Comparison of ENCODE assay signal across 26 cellular contexts in the genomic region with DNA sequence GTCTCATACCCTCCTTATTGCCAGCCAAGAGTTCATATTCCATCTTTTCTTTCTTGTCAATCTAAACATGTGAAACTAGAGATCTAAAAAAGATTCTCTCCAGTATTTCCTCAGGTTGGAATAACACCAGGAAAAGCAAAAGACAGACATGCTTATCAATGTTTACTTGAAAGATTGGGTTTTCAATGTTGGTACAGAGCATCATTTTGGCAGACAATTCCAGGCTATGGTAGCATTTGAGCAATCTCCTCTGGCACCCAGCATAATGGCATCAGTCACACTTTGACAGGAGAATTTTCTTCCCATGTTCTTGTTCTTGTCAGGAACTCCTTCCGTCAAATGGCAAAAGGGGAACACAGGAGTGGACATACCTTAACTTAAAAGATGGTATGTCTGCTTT.
A peak's percentile ranks its signal among the peaks of the same experiment; 100 is the strongest.
DNase-seq lines count a peak whose midpoint lies in the region; ATAC-seq, FAIRE-seq and TF ChIP-seq lines count a peak whose summit lies in the region.
"Had no signal": no experiment of that assay in that cellular context is flagged by ENCODE, and none has a peak within 500 bp of the region (broad histone marks: within the 10 kb centered on the region; RNA-seq: fewer than 3 reads in every experiment).

No MANE protein-coding gene starts in this region.

- no peak overlapping the region for H3K27ac ChIP-seq in trophoblast cell (ENCODE audit: low read depth, low read length)
- H3K27ac ChIP-seq: BLaER1 had no signal

- H3K4me3 Mint-ChIP-seq in activated CD4-positive, alpha-beta T cell treated with anti-CD3 and anti-CD28 coated beads, Interleukin-2, amount 10 ng/mL, durations not matched to agents 24 days and 14 days = no peak overlapping the region
- no peak overlapping the region for H3K4me3 Mint-ChIP-seq in activated T-helper 1 cell treated with anti-CD3 and anti-CD28 coated beads, Interleukin-12 subunit alpha, Interleukin-12 subunit beta, Interleukin-2, Interleukin-4 antibody, amounts not matched to agents 30 ng/mL and 10 ng/mL and 1 ng/mL, durations not matched to agents 14 hours and 24 hours and 36 hours
- H3K4me3 Mint-ChIP-seq: CD14-positive monocyte; CD4-positive, alpha-beta memory T cell; CD4-positive, CD25-positive, alpha-beta regulatory T cell; CD8-positive, alpha-beta memory T cell had no signal

- H3K79me2 ChIP-seq in trophoblast cell (ENCODE audit: control insufficient read depth, insufficient read depth, low read length, poor library complexity) = peaks cover 1% of the 10 kb centered on the region

- H3K14ac ChIP-seq in trophoblast cell (ENCODE audit: low read length) = no peak overlapping the region

- H3K27me3 ChIP-seq in bronchial epithelial cell (ENCODE audit: control insufficient read depth, insufficient read depth, low read length) = no peaks in the 10 kb centered on the region
- no peaks in the 10 kb centered on the region for H3K27me3 ChIP-seq in trophoblast cell (ENCODE audit: insufficient read depth, low read length)
- H3K27me3 ChIP-seq: BE2C, BLaER1 had no signal

- H3K18ac ChIP-seq in trophoblast cell (ENCODE audit: low read length) = no peak overlapping the region

- no peak overlapping the region for H3K4me2 ChIP-seq in trophoblast cell (ENCODE audit: low read length)
- H3K4me2 ChIP-seq: BLaER1 had no signal

- peaks cover 2% of the 10 kb centered on the region for H3K9me3 ChIP-seq in trophoblast cell (ENCODE audit: insufficient read depth, low read depth, low read length)
- H3K9me3 ChIP-seq: BE2C, BLaER1 had no signal

- H3K23ac ChIP-seq in trophoblast cell (ENCODE audit: low read length) = no peak overlapping the region

- no peak overlapping the region for H2AK5ac ChIP-seq in trophoblast cell (ENCODE audit: low read length)

- H2AFZ ChIP-seq in trophoblast cell (ENCODE audit: insufficient read depth, low read length, poor library complexity) = no peak overlapping the region

- DNase-seq in bronchial epithelial cell (ENCODE audit: low read depth) = no peak
- DNase-seq in left lobe of liver (ENCODE audit: low spot score) = no peak
- DNase-seq in trophoblast cell = no peak
- no peak for DNase-seq in activated CD4-positive, alpha-beta T cell treated with anti-CD3 and anti-CD28 coated beads, Interleukin-2, amount 10 ng/mL, durations not matched to agents 24 days and 14 days
- DNase-seq in activated T-helper 1 cell treated with anti-CD3 and anti-CD28 coated beads, Interleukin-12 subunit alpha, Interleukin-12 subunit beta, Interleukin-2, Interleukin-4 antibody, amounts not matched to agents 30 ng/mL and 10 ng/mL and 1 ng/mL, durations not matched to agents 14 hours and 24 hours and 36 hours (ENCODE audit: low spot score) = no peak
- DNase-seq: 8988T; ACHN; BE2C; C1 segment of cervical spinal cord; CD4-positive, alpha-beta memory T cell; CD4-positive, CD25-positive, alpha-beta regulatory T cell; CD8-positive, alpha-beta memory T cell; COR-L47; DMS 273 treated with DMSO at 0.1 percent for 48 hours; DMS153; DMS53; DMS79; DND-41; EL; GDM1 had no signal

- H4K91ac ChIP-seq in trophoblast cell (ENCODE audit: low read depth, low read length) = no peak overlapping the region

- peaks cover 4% of the 10 kb centered on the region for H3K9me3 Mint-ChIP-seq in activated CD4-positive, alpha-beta T cell treated with anti-CD3 and anti-CD28 coated beads, Interleukin-2, amount 10 ng/mL, durations not matched to agents 24 days and 14 days
- peaks cover 4% of the 10 kb centered on the region for H3K9me3 Mint-ChIP-seq in activated T-helper 1 cell treated with anti-CD3 and anti-CD28 coated beads, Interleukin-12 subunit alpha, Interleukin-12 subunit beta, Interleukin-2, Interleukin-4 antibody, amounts not matched to agents 30 ng/mL and 10 ng/mL and 1 ng/mL, durations not matched to agents 14 hours and 24 hours and 36 hours

- H3K36me3 Mint-ChIP-seq in activated CD4-positive, alpha-beta T cell treated with anti-CD3 and anti-CD28 coated beads, Interleukin-2, amount 10 ng/mL, durations not matched to agents 24 days and 14 days (ENCODE audit: low read depth) = no peaks in the 10 kb centered on the region
- no peaks in the 10 kb centered on the region for H3K36me3 Mint-ChIP-seq in activated T-helper 1 cell treated with anti-CD3 and anti-CD28 coated beads, Interleukin-12 subunit alpha, Interleukin-12 subunit beta, Interleukin-2, Interleukin-4 antibody, amounts not matched to agents 30 ng/mL and 10 ng/mL and 1 ng/mL, durations not matched to agents 14 hours and 24 hours and 36 hours (ENCODE audit: low read depth)
- H3K36me3 Mint-ChIP-seq: CD14-positive monocyte; CD4-positive, alpha-beta memory T cell; CD4-positive, CD25-positive, alpha-beta regulatory T cell; CD8-positive, alpha-beta memory T cell had no signal

- H2BK12ac ChIP-seq in trophoblast cell (ENCODE audit: low read length) = peak overlapping the region; percentile 87

- no CpG with 5 or more reads among the region's 1 CpG for WGBS in trophoblast cell (ENCODE audit: extremely low coverage, insufficient coverage, insufficient read length)

- H4K12ac ChIP-seq in trophoblast cell (ENCODE audit: low read depth, low read length) = no peak overlapping the region

- H4K8ac ChIP-seq in trophoblast cell (ENCODE audit: low read depth, low read length) = no peak overlapping the region

- no peak overlapping the region for H3K4ac ChIP-seq in trophoblast cell (ENCODE audit: low read depth, low read length)

- H2BK120ac ChIP-seq in trophoblast cell (ENCODE audit: insufficient read depth, low read length, poor library complexity) = no peak overlapping the region

- H3K4me1 ChIP-seq in trophoblast cell (ENCODE audit: control insufficient read depth in 1 of 2, insufficient read depth in 2 of 2, low read length in 2 of 2) = peaks cover 6 to 14% of the 10 kb centered on the region in 2 experiments
- H3K4me1 ChIP-seq: BE2C, BLaER1 had no signal

- no peaks in the 10 kb centered on the region for H3K36me3 ChIP-seq in bronchial epithelial cell (ENCODE audit: control insufficient read depth, insufficient read depth, low read length)
- no peaks in the 10 kb centered on the region for H3K36me3 ChIP-seq in trophoblast cell (ENCODE audit: control insufficient read depth in 1 of 2, insufficient read depth in 2 of 2, low read length in 2 of 2)
- H3K36me3 ChIP-seq: BE2C, BLaER1 had no signal

- no peak overlapping the region for H3K27ac Mint-ChIP-seq in activated CD4-positive, alpha-beta T cell treated with anti-CD3 and anti-CD28 coated beads, Interleukin-2, amount 10 ng/mL, durations not matched to agents 24 days and 14 days
- no peak overlapping the region for H3K27ac Mint-ChIP-seq in activated T-helper 1 cell treated with anti-CD3 and anti-CD28 coated beads, Interleukin-12 subunit alpha, Interleukin-12 subunit beta, Interleukin-2, Interleukin-4 antibody, amounts not matched to agents 30 ng/mL and 10 ng/mL and 1 ng/mL, durations not matched to agents 14 hours and 24 hours and 36 hours
- H3K27ac Mint-ChIP-seq: CD14-positive monocyte; CD4-positive, alpha-beta memory T cell; CD4-positive, CD25-positive, alpha-beta regulatory T cell; CD8-positive, alpha-beta memory T cell had no signal

- FAIRE-seq in bronchial epithelial cell (lab: Jason Lieb, UNC) = peak; percentile 75
- FAIRE-seq: A204.1, GM12878, GM12892, GM18507 had no signal

- intact Hi-C loops in activated CD4-positive, alpha-beta T cell treated with anti-CD3 and anti-CD28 coated beads, Interleukin-2, amount 10 ng/mL, durations not matched to agents 24 days and 14 days (cut with micrococcal nuclease) = no loop called here
- intact Hi-C loops in activated T-helper 1 cell treated with anti-CD3 and anti-CD28 coated beads, Interleukin-12 subunit alpha, Interleukin-12 subunit beta, Interleukin-2, Interleukin-4 antibody, amounts not matched to agents 30 ng/mL and 10 ng/mL and 1 ng/mL, durations not matched to agents 14 hours and 24 hours and 36 hours (cut with micrococcal nuclease) = no loop called here

- ATAC-seq in left lobe of liver = peak; percentile 70
- ATAC-seq: GM12878 had no signal

- H3K4me3 ChIP-seq in bronchial epithelial cell (ENCODE audit: low read depth, low read length) (no peak overlapping the region), trophoblast cell (ENCODE audit: low read depth, low read length) (no peak overlapping the region)
- H3K4me3 ChIP-seq: BLaER1, GM12878 had no signal

- H3K9ac ChIP-seq in trophoblast cell (ENCODE audit: low read length) = no peak overlapping the region
- H3K9ac ChIP-seq: BLaER1 had no signal

- no peaks in the 10 kb centered on the region for H3K27me3 Mint-ChIP-seq in activated CD4-positive, alpha-beta T cell treated with anti-CD3 and anti-CD28 coated beads, Interleukin-2, amount 10 ng/mL, durations not matched to agents 24 days and 14 days
- H3K27me3 Mint-ChIP-seq in activated T-helper 1 cell treated with anti-CD3 and anti-CD28 coated beads, Interleukin-12 subunit alpha, Interleukin-12 subunit beta, Interleukin-2, Interleukin-4 antibody, amounts not matched to agents 30 ng/mL and 10 ng/mL and 1 ng/mL, durations not matched to agents 14 hours and 24 hours and 36 hours (ENCODE audit: insufficient read depth) = no peaks in the 10 kb centered on the region
- H3K27me3 Mint-ChIP-seq: CD4-positive, alpha-beta memory T cell; CD4-positive, CD25-positive, alpha-beta regulatory T cell; CD8-positive, alpha-beta memory T cell had no signal

- H2BK5ac ChIP-seq in trophoblast cell (ENCODE audit: low read depth, low read length, poor library complexity) = no peak overlapping the region

- H3K4me1 Mint-ChIP-seq in activated CD4-positive, alpha-beta T cell treated with anti-CD3 and anti-CD28 coated beads, Interleukin-2, amount 10 ng/mL, durations not matched to agents 24 days and 14 days = no peaks in the 10 kb centered on the region
- no peaks in the 10 kb centered on the region for H3K4me1 Mint-ChIP-seq in activated T-helper 1 cell treated with anti-CD3 and anti-CD28 coated beads, Interleukin-12 subunit alpha, Interleukin-12 subunit beta, Interleukin-2, Interleukin-4 antibody, amounts not matched to agents 30 ng/mL and 10 ng/mL and 1 ng/mL, durations not matched to agents 14 hours and 24 hours and 36 hours (ENCODE audit: low read depth)
- H3K4me1 Mint-ChIP-seq: CD14-positive monocyte; CD4-positive, alpha-beta memory T cell; CD4-positive, CD25-positive, alpha-beta regulatory T cell; CD8-positive, alpha-beta memory T cell had no signal

- no peak for TF ChIP-seq CTCF in bronchial epithelial cell (IDR thresholded peaks at IDR 0.05; ENCODE audit: insufficient read depth, low read length, severe bottlenecking)

- peaks cover 4% of the 10 kb centered on the region for H3K79me1 ChIP-seq in trophoblast cell (ENCODE audit: low read length)
